ENCODE assay signal across 8 cellular contexts in genomic region chr12:74539765-74540526, GRCh38. TPM values are rescaled to one million over a fixed set of nuclear protein-coding genes. Genes with fewer than 3 reads are reported as not detected.
DNase-seq lines count a peak whose midpoint lies in the region; ATAC-seq and TF ChIP-seq lines count a peak whose summit lies in the region.

No MANE protein-coding gene starts in this region.

- POLR2A ChIA-PET in RWPE1 (lab: Yijun Ruan, JAX; ENCODE audit: low non-redundant PET): no interaction called here

- H3K27ac ChIP-seq in SU-DHL-6 (ENCODE audit: low read depth, low read length) (peak overlapping the region; percentile 30; the same call in 1 of the 2 replicates), smooth muscle cell (ENCODE audit: low read depth) (peak overlapping the region; percentile 99), RWPE1 (no peak overlapping the region)

- TF ChIP-seq CTCF in SU-DHL-6 (IDR thresholded peaks at IDR 0.05; ENCODE audit: insufficient read depth, low read length, poor library complexity, severe bottlenecking) (no peak), smooth muscle cell (IDR thresholded peaks at IDR 0.05; ENCODE audit: borderline replicate concordance, insufficient read depth, poor library complexity, severe bottlenecking) (no peak), RWPE1 (conservative IDR thresholded peaks at IDR 0.05; ENCODE audit: low read depth) (no peak)

- H3K36me3 ChIP-seq in SU-DHL-6 (ENCODE audit: low read length): peaks cover 25% of the 10 kb centered on the region
- no peaks in the 10 kb centered on the region for H3K36me3 ChIP-seq in smooth muscle cell (ENCODE audit: low read depth)

- peaks cover 30% of the 10 kb centered on the region for H3K4me1 ChIP-seq in smooth muscle cell (ENCODE audit: low read depth)

- peak overlapping the region; percentile 84 for H3K4me2 ChIP-seq in SU-DHL-6 (ENCODE audit: low read depth, low read length, poor library complexity, severe bottlenecking)
- H3K4me2 ChIP-seq in smooth muscle cell: peak overlapping the region; percentile 97

- peaks cover 60% of the 10 kb centered on the region for H4K20me1 ChIP-seq in SU-DHL-6 (ENCODE audit: low read depth, low read length)
- H4K20me1 ChIP-seq in smooth muscle cell (ENCODE audit: low read depth): peaks cover 66% of the 10 kb centered on the region

- H3K4me3 ChIP-seq in SU-DHL-6 (ENCODE audit: insufficient read depth, low read length, poor library complexity, severe bottlenecking) (peak overlapping the region; percentile 88), smooth muscle cell (peak overlapping the region; percentile 80)

- peak overlapping the region; percentile 87 for H3K9ac ChIP-seq in SU-DHL-6 (ENCODE audit: low read length)
- peak overlapping the region; percentile 99 for H3K9ac ChIP-seq in smooth muscle cell (ENCODE audit: low read depth)

- H3F3A ChIP-seq in SU-DHL-6 (ENCODE audit: insufficient read depth) (peaks cover 30% of the 10 kb centered on the region), smooth muscle cell (ENCODE audit: low read depth) (no peaks in the 10 kb centered on the region)

- 59% methylated on average over 6 of the region's 6 CpGs for WGBS in smooth muscle cell (ENCODE audit: low lambda C conversion rate)

- H3K9me2 ChIP-seq in SU-DHL-6 (replicated peaks; ENCODE audit: insufficient read depth, low read length): no peaks in the 10 kb centered on the region

- ATAC-seq in HG03025 (IDR thresholded peaks at IDR 0.05; ENCODE audit: low FRiP score, unreplicated experiment) (no peak), HG03520 (IDR thresholded peaks at IDR 0.05; ENCODE audit: unreplicated experiment) (no peak)

- H2AFZ ChIP-seq in SU-DHL-6 (ENCODE audit: low read depth, low read length, severe bottlenecking) (no peak overlapping the region), smooth muscle cell (ENCODE audit: low read depth) (no peak overlapping the region)

- H3K9me3 ChIP-seq in SU-DHL-6 (ENCODE audit: insufficient read depth, low read length) (peaks cover 5% of the 10 kb centered on the region; the same call in 1 of the 2 replicates), smooth muscle cell (replicated peaks; ENCODE audit: low read depth) (no peaks in the 10 kb centered on the region)

- H3K27me3 ChIP-seq in SU-DHL-6 (ENCODE audit: low read length) (no peaks in the 10 kb centered on the region), smooth muscle cell (ENCODE audit: low read depth) (no peaks in the 10 kb centered on the region)

- CTCF ChIA-PET in RWPE1 (lab: Yijun Ruan, JAX): interaction anchor here (0.8 kb wide), 1 partner anchor 14 kb away, joined by 3 read pairs; no protein-coding TSS in a partner anchor

- H3K79me2 ChIP-seq in SU-DHL-6 (ENCODE audit: insufficient read depth, low read length): peaks cover 61% of the 10 kb centered on the region
- peaks cover 57% of the 10 kb centered on the region for H3K79me2 ChIP-seq in smooth muscle cell (ENCODE audit: low read depth)

- DNase-seq in SIG-M5 treated with dmso at 0.1 percent for 504 hours (lab: John Stamatoyannopoulos, UW; ENCODE audit: unreplicated experiment): peak; percentile 41
- no peak for DNase-seq in SIG-M5 (lab: John Stamatoyannopoulos, UW)
- peak; percentile 3 for DNase-seq in glomerular visceral epithelial cell (ENCODE audit: extremely low spot score)
- DNase-seq in smooth muscle cell (lab: John Stamatoyannopoulos, UW; ENCODE audit: unreplicated experiment): no peak
- no peak for DNase-seq in RWPE1 (ENCODE audit: low spot score)

RNA-seq across cellular contexts. Expression of gene ATXN7L3B, which starts 2.3 kb away (rescaled TPM):
- 30.7 and 34.6 TPM in 2 replicates for total RNA-seq in smooth muscle cell
- polyA plus RNA-seq in smooth muscle cell: 21.8 and 25.4 TPM in 2 replicates

Comparison
In these comparisons a context has a peak if more than half of its experiments do, and no peak if none do; other contexts are left out.
1. DNase-seq: peak in SIG-M5 treated with dmso at 0.1 percent for 504 hours (single experiment) and glomerular visceral epithelial cell (single experiment); none in SIG-M5 (single experiment), smooth muscle cell (single experiment) and RWPE1 (single experiment).